ENCODE assay signal across 23 cellular contexts in genomic region chr20:24547967-24548366, GRCh38.
DNase-seq lines count a peak whose midpoint lies in the region; ATAC-seq, FAIRE-seq and TF ChIP-seq lines count a peak whose summit lies in the region.
"Had no signal": no experiment of that assay in that cellular context is flagged by ENCODE, and none has a peak within 500 bp of the region (broad histone marks: within the 10 kb centered on the region; RNA-seq: fewer than 3 reads in every experiment).

No MANE protein-coding gene starts in this region.

- DNase-seq in HepG2 (ENCODE audit: low spot score) (no peak), right lobe of liver (no peak), bronchial epithelial cell (ENCODE audit: low read depth) (no peak), testis (peak; percentile 16), NCI-H2171 treated with DMSO at 0.1 percent for 48 hours (lab: John Stamatoyannopoulos, UW) (no peak)
- DNase-seq: 8988T; ACHN; BE2C; C1 segment of cervical spinal cord; CD4-positive, alpha-beta memory T cell; CD4-positive, CD25-positive, alpha-beta regulatory T cell; CD8-positive, alpha-beta memory T cell; COR-L47; DMS 273 treated with DMSO at 0.1 percent for 48 hours; DMS153; DMS79 treated with DMSO at 0.1 percent for 48 hours; GF-D8 had no signal

- no peak for ATAC-seq in HepG2
- no peak for ATAC-seq in right lobe of liver
- ATAC-seq in HG03442 (IDR thresholded peaks at IDR 0.05; ENCODE audit: unreplicated experiment) = no peak

- no peak for TF ChIP-seq EP300 in HepG2 (IDR thresholded peaks at IDR 0.05; ENCODE audit: low read depth in 2 of 2, low read length in 2 of 2)
- no peak for TF ChIP-seq EP300 in HepG2 (CRISPR knock-in tag; IDR thresholded peaks at IDR 0.05; ENCODE audit: borderline replicate concordance)

- no peaks in the 10 kb centered on the region for H3K79me2 ChIP-seq in HepG2 (ENCODE audit: insufficient read depth, low read length)

- POLR2A ChIA-PET in HepG2 (lab: Yijun Ruan, JAX) = no interaction called here

- CTCF ChIA-PET in HepG2 (lab: Yijun Ruan, JAX; ENCODE audit: low intra/inter-chr PET ratio, low total read pairs) = no interaction called here

- TF ChIP-seq POLR2A in HepG2 (IDR thresholded peaks at IDR 0.05; ENCODE audit: insufficient read depth in 1 of 2, low read depth in 2 of 2, low read length in 2 of 2) (no peak), right lobe of liver (IDR thresholded peaks at IDR 0.05) (no peak), testis (IDR thresholded peaks at IDR 0.05) (no peak)

- BruUV-seq in HepG2 (replicated peaks; lab: Mats Ljungman, UMichigan) = no TSS peak

- H3K36me3 ChIP-seq in HepG2 (replicated peaks in 1 of 2; ENCODE audit: control insufficient read depth in 1 of 2, insufficient read depth in 2 of 2, low read length in 2 of 2) (no peaks in the 10 kb centered on the region), right lobe of liver (no peaks in the 10 kb centered on the region), bronchial epithelial cell (ENCODE audit: control insufficient read depth, insufficient read depth, low read length) (no peaks in the 10 kb centered on the region), testis (ENCODE audit: low read depth, missing control alignments) (no peaks in the 10 kb centered on the region)
- H3K36me3 ChIP-seq: BE2C, BLaER1 had no signal

- intact Hi-C loops in HepG2 (cut with micrococcal nuclease; ENCODE audit: unreplicated experiment) = no loop called here
- intact Hi-C loops in right lobe of liver (cut with DNase I) = no loop called here
- intact Hi-C loops in testis (cut with DNase I; ENCODE audit: low total_unique reads) = no loop called here

- TF ChIP-seq CTCF in HepG2 (CRISPR knock-in tag; IDR thresholded peaks at IDR 0.05) = no peak
- TF ChIP-seq CTCF in right lobe of liver (IDR thresholded peaks at IDR 0.05) = no peak
- TF ChIP-seq CTCF in bronchial epithelial cell (IDR thresholded peaks at IDR 0.05; ENCODE audit: insufficient read depth, low read length, severe bottlenecking) = no peak
- TF ChIP-seq CTCF in testis (IDR thresholded peaks at IDR 0.05) = no peak

- peaks cover 1 to 25% of the 10 kb centered on the region in 2 experiments; a peak in 4 of 5 replicates for H3K27me3 ChIP-seq in HepG2 (ENCODE audit: control insufficient read depth in 1 of 2, insufficient read depth in 2 of 2, low read length in 2 of 2)
- no peaks in the 10 kb centered on the region for H3K27me3 ChIP-seq in right lobe of liver
- H3K27me3 ChIP-seq in bronchial epithelial cell (ENCODE audit: control insufficient read depth, insufficient read depth, low read length) = no peaks in the 10 kb centered on the region
- H3K27me3 ChIP-seq in testis = no peaks in the 10 kb centered on the region
- H3K27me3 ChIP-seq: BE2C, BLaER1 had no signal

- H3K9me3 ChIP-seq in HepG2 (ENCODE audit: low read length) = no peaks in the 10 kb centered on the region
- H3K9me3 ChIP-seq in right lobe of liver = no peaks in the 10 kb centered on the region
- no peaks in the 10 kb centered on the region for H3K9me3 ChIP-seq in testis
- H3K9me3 ChIP-seq: BE2C had no signal

- no peak overlapping the region for H3K4me2 ChIP-seq in HepG2 (ENCODE audit: low read depth, low read length)
- H3K4me2 ChIP-seq: BLaER1 had no signal

- H3K4me3 ChIP-seq in HepG2 (replicated peaks in 1 of 3; ENCODE audit: insufficient read depth in 1 of 3, low read depth in 2 of 3, low read length in 3 of 3) (no peak overlapping the region), right lobe of liver (no peak overlapping the region), bronchial epithelial cell (ENCODE audit: low read depth, low read length) (no peak overlapping the region), testis (no peak overlapping the region)
- H3K4me3 ChIP-seq: BLaER1 had no signal

- H3K4me1 ChIP-seq in HepG2 (ENCODE audit: insufficient read depth, low read length) (no peaks in the 10 kb centered on the region), right lobe of liver (no peaks in the 10 kb centered on the region), testis (no peaks in the 10 kb centered on the region)
- H3K4me1 ChIP-seq: BE2C had no signal

- FAIRE-seq in HepG2 (lab: Jason Lieb, UNC) (no peak), bronchial epithelial cell (lab: Jason Lieb, UNC) (peak; percentile 72)
- FAIRE-seq: A204.1, G401.6, GM12891, GM19239 had no signal

- WGBS in HepG2 (ENCODE audit: low lambda C conversion rate) = 22% methylated on average over 10 of the region's 10 CpGs
- 43% methylated on average over 4 of the region's 10 CpGs for WGBS in right lobe of liver (ENCODE audit: insufficient coverage, low coverage, low lambda C conversion rate, missing lambda C conversion rate)
- 59 to 69% methylated on average over 8 to 10 of the region's 10 CpGs for WGBS in testis, 2 donors

- no peaks in the 10 kb centered on the region for H4K20me1 ChIP-seq in HepG2 (ENCODE audit: insufficient read depth, low read length)
- H4K20me1 ChIP-seq: BLaER1 had no signal

- no peak for TF ChIP-seq RAD21 in HepG2 (CRISPR knock-in tag; IDR thresholded peaks at IDR 0.05)

- no peak overlapping the region for H3K27ac ChIP-seq in HepG2 (ENCODE audit: extremely low read length, insufficient read depth, low read length)
- no peak overlapping the region for H3K27ac ChIP-seq in right lobe of liver
- no peak overlapping the region for H3K27ac ChIP-seq in testis
- H3K27ac ChIP-seq: BLaER1 had no signal

- no peak overlapping the region for H3K9ac ChIP-seq in HepG2 (ENCODE audit: insufficient read depth, low read depth, low read length)
- H3K9ac ChIP-seq: BLaER1 had no signal

- in situ Hi-C loops in HepG2 (cut with HindIII; ENCODE audit: extremely low pct_ligation_motif_present, low pct_unique_long_range_greater_than_20kb) = no loop called here

- no peak overlapping the region for H2AFZ ChIP-seq in HepG2 (ENCODE audit: low read length)

TF ChIP-seq in HepG2, 621 proteins besides CTCF, POLR2A, EP300 and RAD21:
- TF ChIP-seq MNT (IDR thresholded peaks at IDR 0.05) (peak; percentile 99), KLF11 (CRISPR knock-in tag; IDR thresholded peaks at IDR 0.05) (no peak)
